22 cellular contexts compared by ENCODE assay signal in genomic region chr2:3342324-3342723, GRCh38.
"Had no signal": no experiment of that assay in that cellular context is flagged by ENCODE, and none has a peak within 500 bp of the region (broad histone marks: within the 10 kb centered on the region; RNA-seq: fewer than 3 reads in every experiment).

No MANE protein-coding gene starts in this region.

- H3K4me3 Mint-ChIP-seq: effector memory CD8-positive, alpha-beta T cell; natural killer cell; neural crest cell; stimulated activated naive B cell treated with anti-CD40 and anti-IgM and Interleukin-4, amounts not matched to agents 10 μg/mL and 1 μg/mL and 100 μg/mL, for 72 hours; stimulated activated naive CD8-positive, alpha-beta T cell treated with anti-CD3 and anti-CD28 coated beads, Interleukin-15, Interleukin-2, amounts not matched to agents 100 ng/mL and 50 ng/mL, for 24 hours; type B pancreatic cell had no signal

- H3K27me3 ChIP-seq: esophagus squamous epithelium, heart right ventricle, right atrium auricular region, sigmoid colon had no signal

- H3K27ac Mint-ChIP-seq: natural killer cell; stimulated activated naive B cell treated with anti-CD40 and anti-IgM and Interleukin-4, amounts not matched to agents 10 μg/mL and 1 μg/mL and 100 μg/mL, for 72 hours; stimulated activated naive CD8-positive, alpha-beta T cell treated with anti-CD3 and anti-CD28 coated beads, Interleukin-15, Interleukin-2, amounts not matched to agents 100 ng/mL and 50 ng/mL, for 24 hours; type B pancreatic cell had no signal

- H3K9me3 Mint-ChIP-seq: effector memory CD8-positive, alpha-beta T cell; natural killer cell; neural crest cell; stimulated activated naive B cell treated with anti-CD40 and anti-IgM and Interleukin-4, amounts not matched to agents 10 μg/mL and 1 μg/mL and 100 μg/mL, for 72 hours; stimulated activated naive CD8-positive, alpha-beta T cell treated with anti-CD3 and anti-CD28 coated beads, Interleukin-15, Interleukin-2, amounts not matched to agents 100 ng/mL and 50 ng/mL, for 24 hours; type B pancreatic cell had no signal

- H3K4me1 ChIP-seq: esophagus squamous epithelium, left ventricle myocardium inferior, lower lobe of right lung, prostate gland, right atrium auricular region, sigmoid colon had no signal

- H3K27me3 Mint-ChIP-seq: effector memory CD8-positive, alpha-beta T cell; stimulated activated naive B cell treated with anti-CD40 and anti-IgM and Interleukin-4, amounts not matched to agents 10 μg/mL and 1 μg/mL and 100 μg/mL, for 72 hours; stimulated activated naive CD8-positive, alpha-beta T cell treated with anti-CD3 and anti-CD28 coated beads, Interleukin-15, Interleukin-2, amounts not matched to agents 100 ng/mL and 50 ng/mL, for 24 hours; type B pancreatic cell had no signal

- H3K36me3 ChIP-seq: left ventricle myocardium inferior, prostate gland, right atrium auricular region, sigmoid colon had no signal

- H3K27ac ChIP-seq: coronary artery, esophagus squamous epithelium, heart right ventricle, left ventricle myocardium inferior, lower lobe of right lung, right atrium auricular region, sigmoid colon had no signal

- ATAC-seq: effector memory CD8-positive, alpha-beta T cell; heart right ventricle; left colon; natural killer cell; stimulated activated naive B cell treated with anti-CD40 and anti-IgM and Interleukin-4, amounts not matched to agents 10 μg/mL and 1 μg/mL and 100 μg/mL, for 72 hours had no signal

- H3K4me3 ChIP-seq: coronary artery, esophagus squamous epithelium, heart right ventricle, left ventricle myocardium inferior, lower lobe of right lung, prostate gland, right atrium auricular region, sigmoid colon had no signal

- DNase-seq: dermis blood vessel endothelial cell; effector memory CD8-positive, alpha-beta T cell; erythroblast; esophagus squamous epithelium; foreskin melanocyte; glutamatergic neuron; heart right ventricle; hippocampal formation; kidney glomerular epithelial cell; left colon; left ventricle myocardium inferior; lower lobe of right lung; natural killer cell; sigmoid colon; stimulated activated CD4-positive, alpha-beta T cell treated with anti-CD3 and anti-CD28 coated beads, Interleukin-4, amount 100 ng/mL, for 4 hours; stimulated activated naive B cell treated with anti-CD40 and anti-IgM and Interleukin-4, amounts not matched to agents 10 μg/mL and 1 μg/mL and 100 μg/mL, for 72 hours had no signal

- H3K9me3 ChIP-seq: esophagus squamous epithelium, heart right ventricle, left ventricle myocardium inferior, lower lobe of right lung, prostate gland, right atrium auricular region, sigmoid colon had no signal
